Comparison of ENCODE assay signal across 8 cellular contexts in the genomic region with DNA sequence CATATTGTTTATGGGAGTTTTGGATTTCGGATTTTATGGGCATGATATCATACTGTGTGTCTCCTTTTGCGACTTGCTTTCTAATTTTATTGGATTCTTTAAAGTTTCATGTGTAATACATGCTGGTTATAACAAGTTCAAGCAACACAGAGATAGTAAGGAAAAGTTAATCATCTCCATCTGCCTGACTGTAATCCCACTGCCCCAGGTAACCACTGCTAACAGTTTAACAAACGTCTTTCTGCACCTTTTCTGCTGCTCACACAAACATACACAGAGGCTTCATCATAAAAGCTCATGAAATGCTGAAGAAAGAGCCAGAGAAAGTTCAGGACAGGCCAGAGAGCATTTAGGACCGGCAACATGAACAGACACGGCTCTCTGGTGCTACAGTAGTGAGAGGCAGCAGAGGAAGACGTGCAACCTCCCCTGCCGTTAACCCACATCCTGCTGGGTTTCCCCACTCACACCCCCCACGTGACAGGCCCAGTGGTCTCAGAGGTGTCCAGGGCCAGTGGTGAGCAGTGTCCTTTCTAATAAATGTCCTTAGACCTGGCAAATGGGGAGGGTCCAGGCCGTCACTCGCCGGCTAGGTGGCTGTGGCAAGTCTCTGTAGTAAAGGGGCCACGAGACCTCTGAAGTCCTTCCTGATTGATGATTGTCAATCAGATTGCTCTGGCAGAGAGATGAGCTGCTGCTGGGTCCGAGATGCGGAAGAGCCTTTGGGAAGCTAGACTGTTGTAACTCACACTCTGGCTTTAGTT. TPM values are rescaled to one million over a fixed set of nuclear protein-coding genes. Genes with fewer than 3 reads are reported as not detected.
DNase-seq lines count a peak whose midpoint lies in the region; ATAC-seq and TF ChIP-seq lines count a peak whose summit lies in the region.

No MANE protein-coding gene starts in this region.

- no peak for TF ChIP-seq POLR2A in prostate gland (IDR thresholded peaks at IDR 0.05)

- H3K36me3 Mint-ChIP-seq in CD4-positive, CD25-positive, alpha-beta regulatory T cell = peaks cover under 1% of the 10 kb centered on the region
- peaks cover 12% of the 10 kb centered on the region for H3K36me3 Mint-ChIP-seq in activated CD4-positive, alpha-beta T cell treated with anti-CD3 and anti-CD28 coated beads, Interleukin-2, amount 10 ng/mL, durations not matched to agents 7 days and 5 days (ENCODE audit: low read depth)

- no peaks in the 10 kb centered on the region for H3K36me3 ChIP-seq in CD4-positive, CD25-positive, alpha-beta regulatory T cell (ENCODE audit: control insufficient read depth, insufficient read depth, low read length)
- H3K36me3 ChIP-seq in prostate gland = no peaks in the 10 kb centered on the region

- peak overlapping the region; percentile 91 to 99 (median 92) for H3K27ac Mint-ChIP-seq in CD4-positive, CD25-positive, alpha-beta regulatory T cell
- H3K27ac Mint-ChIP-seq in activated CD4-positive, alpha-beta T cell treated with anti-CD3 and anti-CD28 coated beads, Interleukin-2, amount 10 ng/mL, durations not matched to agents 7 days and 5 days = peak overlapping the region; percentile 91

- H3K4me1 ChIP-seq in CD4-positive, CD25-positive, alpha-beta regulatory T cell (ENCODE audit: control insufficient read depth, insufficient read depth, low read length, poor library complexity, severe bottlenecking) = peaks cover 30% of the 10 kb centered on the region
- no peaks in the 10 kb centered on the region for H3K4me1 ChIP-seq in prostate gland (replicated peaks)

- H3K27ac ChIP-seq in CD4-positive, CD25-positive, alpha-beta regulatory T cell (ENCODE audit: insufficient read depth, low read length, poor library complexity, severe bottlenecking) = peak overlapping the region; percentile 72
- no peak overlapping the region for H3K27ac ChIP-seq in prostate gland

- POLR2A ChIA-PET in activated CD4-positive, alpha-beta T cell treated with anti-CD3 and anti-CD28 coated beads, Interleukin-2, amount 10 ng/mL, durations not matched to agents 7 days and 5 days (lab: Charles Lee) = interaction anchor here (0.7 to 1.0 kb wide), 2 partner anchors 36 to 110 kb away, joined by 5 to 6 read pairs; partner anchors contain the start of gene CEP68

- peak; percentile 14 to 90 (median 67) for DNase-seq in CD4-positive, CD25-positive, alpha-beta regulatory T cell
- DNase-seq in activated CD4-positive, alpha-beta T cell treated with anti-CD3 and anti-CD28 coated beads, Interleukin-2, amount 10 ng/mL, durations not matched to agents 7 days and 5 days = peak; percentile 72
- DNase-seq in germinal center (ENCODE audit: low spot score) = peak; percentile 65
- peak; percentile 26 to 35 for DNase-seq in stimulated activated CD8-positive, alpha-beta memory T cell treated with anti-CD3 and anti-CD28 coated beads, Interleukin-4, amount 100 ng/mL, for 4 hours (ENCODE audit: low read depth in 2 of 2, low spot score in 1 of 2)
- DNase-seq in prostate gland (ENCODE audit: low spot score) = no peak
- no peak for DNase-seq in DMS 273 treated with DMSO at 0.1 percent for 48 hours (lab: John Stamatoyannopoulos, UW)

- H3K9me3 Mint-ChIP-seq in CD4-positive, CD25-positive, alpha-beta regulatory T cell = no peaks in the 10 kb centered on the region
- H3K9me3 Mint-ChIP-seq in activated CD4-positive, alpha-beta T cell treated with anti-CD3 and anti-CD28 coated beads, Interleukin-2, amount 10 ng/mL, durations not matched to agents 7 days and 5 days = peaks cover 4% of the 10 kb centered on the region

- CTCF ChIA-PET in activated CD4-positive, alpha-beta T cell treated with anti-CD3 and anti-CD28 coated beads, Interleukin-2, amount 10 ng/mL, durations not matched to agents 7 days and 5 days (lab: Charles Lee) = interaction anchor here (0.6 to 2.0 kb wide), 10 partner anchors 10 to 109 kb away, joined by 3 to 7 read pairs (median 4); no protein-coding TSS in a partner anchor

- peaks cover 21 to 47% (median 44%) of the 10 kb centered on the region in 4 donors for H3K4me1 Mint-ChIP-seq in CD4-positive, CD25-positive, alpha-beta regulatory T cell
- H3K4me1 Mint-ChIP-seq in activated CD4-positive, alpha-beta T cell treated with anti-CD3 and anti-CD28 coated beads, Interleukin-2, amount 10 ng/mL, durations not matched to agents 7 days and 5 days = peaks cover 50% of the 10 kb centered on the region

- H3K4me3 ChIP-seq in CD4-positive, CD25-positive, alpha-beta regulatory T cell (ENCODE audit: low read depth, low read length) = peak overlapping the region; percentile 82
- no peak overlapping the region for H3K4me3 ChIP-seq in prostate gland

- no peak for TF ChIP-seq CTCF in prostate gland (IDR thresholded peaks at IDR 0.05)

- peak; percentile 94 for ATAC-seq in CD4-positive, CD25-positive, alpha-beta regulatory T cell (ENCODE audit: low read depth in 2 of 2)
- ATAC-seq in GM19463 (IDR thresholded peaks at IDR 0.05; ENCODE audit: unreplicated experiment) = peak; percentile 93
- peak; percentile 87 for ATAC-seq in HG03521 (IDR thresholded peaks at IDR 0.05; ENCODE audit: unreplicated experiment)

- WGBS in prostate gland = 35% methylated on average over 14 of the region's 14 CpGs

- peak overlapping the region; percentile 59 to 92 (median 82) for H3K4me3 Mint-ChIP-seq in CD4-positive, CD25-positive, alpha-beta regulatory T cell
- peak overlapping the region; percentile 57 for H3K4me3 Mint-ChIP-seq in activated CD4-positive, alpha-beta T cell treated with anti-CD3 and anti-CD28 coated beads, Interleukin-2, amount 10 ng/mL, durations not matched to agents 7 days and 5 days

- H3K9me3 ChIP-seq in CD4-positive, CD25-positive, alpha-beta regulatory T cell (ENCODE audit: control insufficient read depth in 2 of 2, low read length in 2 of 2) = no peaks in the 10 kb centered on the region
- H3K9me3 ChIP-seq in prostate gland = no peaks in the 10 kb centered on the region

- H3K27me3 Mint-ChIP-seq in CD4-positive, CD25-positive, alpha-beta regulatory T cell = no peaks in the 10 kb centered on the region
- no peaks in the 10 kb centered on the region for H3K27me3 Mint-ChIP-seq in activated CD4-positive, alpha-beta T cell treated with anti-CD3 and anti-CD28 coated beads, Interleukin-2, amount 10 ng/mL, durations not matched to agents 7 days and 5 days

- no peaks in the 10 kb centered on the region for H3K27me3 ChIP-seq in CD4-positive, CD25-positive, alpha-beta regulatory T cell (ENCODE audit: control insufficient read depth, insufficient read depth, low read length)
- no peaks in the 10 kb centered on the region for H3K27me3 ChIP-seq in prostate gland (replicated peaks; ENCODE audit: insufficient read depth)

- intact Hi-C loops in prostate gland (cut with DNase I) = no loop called here

RNA-seq across cellular contexts. Expression of gene SLC1A4, which starts 43.0 kb away (rescaled TPM):
- 22.1 TPM for total RNA-seq in CD4-positive, CD25-positive, alpha-beta regulatory T cell
- polyA plus RNA-seq in CD4-positive, CD25-positive, alpha-beta regulatory T cell = 10 to 100 TPM in 3 of 4 donors, 1 to 10 TPM in 1; 8.1 to 18.4 (median 12.6) TPM
- 10 to 100 TPM; 50.1 to 54.6 TPM for total RNA-seq in activated CD4-positive, alpha-beta T cell treated with anti-CD3 and anti-CD28 coated beads, Interleukin-2, amount 10 ng/mL, durations not matched to agents 7 days and 5 days
- total RNA-seq in prostate gland = 10 to 100 TPM; 21.2 to 33.2 TPM

Comparison
In these comparisons a context has a peak if more than half of its experiments do, and no peak if none do; other contexts are left out.
1. DNase-seq: peak in CD4-positive, CD25-positive, alpha-beta regulatory T cell (3 of 3), activated CD4-positive, alpha-beta T cell treated with anti-CD3 and anti-CD28 coated beads, Interleukin-2, amount 10 ng/mL, durations not matched to agents 7 days and 5 days (single experiment), germinal center (single experiment) and stimulated activated CD8-positive, alpha-beta memory T cell treated with anti-CD3 and anti-CD28 coated beads, Interleukin-4, amount 100 ng/mL, for 4 hours (2 of 2); none in prostate gland (single experiment) and DMS 273 treated with DMSO at 0.1 percent for 48 hours (single experiment).
2. Peak in every context shown above with its lines, with median percentiles within 50 percentile points of each other: ATAC-seq.